ENCODE assay signal across 19 cellular contexts in the genomic region with DNA sequence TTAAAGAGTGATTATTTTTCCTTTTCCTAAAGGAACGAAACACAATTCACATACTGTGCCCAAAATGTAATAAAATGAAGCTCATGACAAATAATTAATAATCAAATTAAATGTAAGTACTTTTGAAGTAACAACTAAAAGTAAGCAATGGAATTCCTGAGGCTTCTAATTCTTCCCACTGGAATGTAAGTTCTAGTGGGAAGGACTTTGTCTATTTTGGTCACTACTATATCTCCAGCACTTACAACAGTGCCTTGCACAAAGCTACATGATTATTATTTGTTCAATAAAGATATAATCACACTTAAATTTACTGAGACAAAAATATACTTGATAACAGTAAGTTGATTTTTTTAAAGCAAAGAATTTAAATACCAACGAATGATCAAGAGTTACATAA.
DNase-seq lines count a peak whose midpoint lies in the region; ATAC-seq, FAIRE-seq and TF ChIP-seq lines count a peak whose summit lies in the region.
"Had no signal": no experiment of that assay in that cellular context is flagged by ENCODE, and none has a peak within 500 bp of the region (broad histone marks: within the 10 kb centered on the region; RNA-seq: fewer than 3 reads in every experiment).

No MANE protein-coding gene starts in this region.

- H3K36me3 Mint-ChIP-seq in astrocyte (ENCODE audit: low read depth, unreplicated experiment) = peaks cover 2% of the 10 kb centered on the region
- peaks cover 14% of the 10 kb centered on the region; the same call in 2 of the 3 replicates for H3K36me3 Mint-ChIP-seq in GM23338 (ENCODE audit: low read depth)

- no peak for ATAC-seq in HG02798 (IDR thresholded peaks at IDR 0.05; ENCODE audit: poor library complexity, unreplicated experiment)
- no peak for ATAC-seq in GM23338

- H4K20me1 ChIP-seq in astrocyte (ENCODE audit: insufficient read depth, low read length) (no peaks in the 10 kb centered on the region), GM23338 (replicated peaks; ENCODE audit: insufficient read depth) (no peaks in the 10 kb centered on the region)

- H3K79me2 ChIP-seq in astrocyte (ENCODE audit: insufficient read depth, low read length) (no peaks in the 10 kb centered on the region), GM23338 (replicated peaks; ENCODE audit: insufficient read depth) (no peaks in the 10 kb centered on the region)

- peak; percentile 14 for DNase-seq in GM03348 (ENCODE audit: low spot score)
- peak; percentile 42 for DNase-seq in astrocyte (ENCODE audit: low read depth)
- DNase-seq in small intestine = no peak
- no peak for DNase-seq in GM19239 (ENCODE audit: insufficient read length, low spot score)
- no peak for DNase-seq in GM23338 (ENCODE audit: low spot score)
- DNase-seq: BE2C, DMS53, HCEC 1CT, Karpas-422, NCI-H1417, NCI-H1694 treated with DMSO at 0.1 percent for 48 hours, NCI-H2081 treated with DMSO at 0.1 percent for 48 hours, NCI-H2171 treated with DMSO at 0.1 percent for 48 hours, NCI-H524 treated with DMSO at 0.1 percent for 48 hours, NCI-H82, Peyer's patch had no signal

- H3K27ac Mint-ChIP-seq in astrocyte (ENCODE audit: unreplicated experiment) (peak overlapping the region; percentile 47), GM23338 (no peak overlapping the region)

- peaks cover 7% of the 10 kb centered on the region for H3K36me3 ChIP-seq in astrocyte (ENCODE audit: insufficient read depth, low read length)
- H3K36me3 ChIP-seq in small intestine (ENCODE audit: control insufficient read depth in 2 of 2, insufficient read depth in 2 of 2, low read length in 2 of 2) = peaks cover 0 to 6% of the 10 kb centered on the region in 2 donors
- no peaks in the 10 kb centered on the region for H3K36me3 ChIP-seq in GM23338 (ENCODE audit: insufficient read depth)
- H3K36me3 ChIP-seq: BE2C had no signal

- H3K4me1 Mint-ChIP-seq in astrocyte (ENCODE audit: low read depth, unreplicated experiment) (peaks cover 16% of the 10 kb centered on the region), GM23338 (peaks cover 12% of the 10 kb centered on the region)

- WGBS in small intestine, 3 donors = 68 to 73% (median 69%) methylated on average over 2 of the region's 2 CpGs

- TF ChIP-seq CTCF in astrocyte (IDR thresholded peaks at IDR 0.05; ENCODE audit: insufficient read depth, low read depth, low read length) (no peak), GM23338 (conservative IDR thresholded peaks at IDR 0.05; ENCODE audit: low read depth in 2 of 2) (no peak)

- H3K9me2 ChIP-seq in GM23338 (ENCODE audit: insufficient read depth) = no peaks in the 10 kb centered on the region

- H3K9ac ChIP-seq in astrocyte (ENCODE audit: low read length) = no peak overlapping the region

- H2AFZ ChIP-seq in astrocyte (ENCODE audit: low read depth, low read length) = no peak overlapping the region
- H2AFZ ChIP-seq in GM23338 = no peak overlapping the region

- H3F3A ChIP-seq in GM23338 (replicated peaks; ENCODE audit: low read depth) = no peaks in the 10 kb centered on the region

- FAIRE-seq in astrocyte (lab: Jason Lieb, UNC) (peak; percentile 29), islet of Langerhans (lab: Jason Lieb, UNC) (peak; percentile 90), small intestine (lab: Jason Lieb, UNC) (peak; percentile 26), GM19239 (lab: Jason Lieb, UNC) (no peak)

- H3K27me3 ChIP-seq in astrocyte (ENCODE audit: insufficient read depth, low read length) (no peaks in the 10 kb centered on the region), small intestine (ENCODE audit: control insufficient read depth in 2 of 2, insufficient read depth in 2 of 2, low read length in 2 of 2) (no peaks in the 10 kb centered on the region), GM23338 (ENCODE audit: insufficient read depth) (no peaks in the 10 kb centered on the region)
- H3K27me3 ChIP-seq: BE2C, Peyer's patch, SJSA1 had no signal

- H3K4me3 Mint-ChIP-seq in astrocyte (ENCODE audit: unreplicated experiment) (no peak overlapping the region), GM23338 (no peak overlapping the region)

- no peaks in the 10 kb centered on the region for H3K9me3 Mint-ChIP-seq in astrocyte (ENCODE audit: unreplicated experiment)
- H3K9me3 Mint-ChIP-seq in GM23338 = no peaks in the 10 kb centered on the region

- H3K4me2 ChIP-seq in astrocyte (ENCODE audit: low read length) (no peak overlapping the region), GM23338 (no peak overlapping the region)

- no peak overlapping the region for H3K4me3 ChIP-seq in astrocyte (ENCODE audit: insufficient read depth, low read depth, low read length)
- no peak overlapping the region for H3K4me3 ChIP-seq in small intestine (ENCODE audit: low read depth in 1 of 2, low read length in 2 of 2)
- no peak overlapping the region for H3K4me3 ChIP-seq in GM23338
- H3K4me3 ChIP-seq: Peyer's patch, SJSA1 had no signal

- H3K27me3 Mint-ChIP-seq in astrocyte (ENCODE audit: low read depth, unreplicated experiment) (no peaks in the 10 kb centered on the region), GM23338 (ENCODE audit: insufficient read depth, low read depth, poor library complexity) (no peaks in the 10 kb centered on the region)

- H3K4me1 ChIP-seq in astrocyte (ENCODE audit: insufficient read depth, low read length) (no peaks in the 10 kb centered on the region), small intestine (ENCODE audit: control insufficient read depth in 2 of 2, insufficient read depth in 1 of 2, low read depth in 1 of 2, low read length in 1 of 2) (no peaks in the 10 kb centered on the region), GM23338 (ENCODE audit: insufficient read depth) (peaks cover 15% of the 10 kb centered on the region; the same call in 1 of the 2 replicates)
- H3K4me1 ChIP-seq: BE2C, Peyer's patch had no signal

- no peak overlapping the region for H3K27ac ChIP-seq in astrocyte (ENCODE audit: low read depth, low read length)
- H3K27ac ChIP-seq in small intestine (ENCODE audit: low read depth in 1 of 2, low read length in 1 of 2) = no peak overlapping the region
- H3K27ac ChIP-seq in GM23338 (ENCODE audit: low read depth) = no peak overlapping the region
- H3K27ac ChIP-seq: Peyer's patch, SJSA1 had no signal

- H3K9me3 ChIP-seq in astrocyte (ENCODE audit: insufficient read depth, low read depth, low read length) (no peaks in the 10 kb centered on the region), small intestine (ENCODE audit: control insufficient read depth, low read depth) (no peaks in the 10 kb centered on the region)
- H3K9me3 ChIP-seq: BE2C, Peyer's patch, SJSA1 had no signal

TF ChIP-seq in GM23338, 12 proteins besides CTCF, POLR2A, EP300 and RAD21 (continues in another document):
- TF ChIP-seq EZH2 (IDR thresholded peaks at IDR 0.05; ENCODE audit: low read depth, unreplicated experiment) (no peak), ZNF331 (CRISPR knock-in tag; IDR thresholded peaks at IDR 0.05; ENCODE audit: low read depth) (no peak), STAT1 (IDR thresholded peaks at IDR 0.05; ENCODE audit: unreplicated experiment) (no peak), CREB1 (CRISPR knock-in tag; IDR thresholded peaks at IDR 0.05; ENCODE audit: low read depth) (no peak), EZH2phosphoT487 (IDR thresholded peaks at IDR 0.05; ENCODE audit: unreplicated experiment) (no peak), POLR2AphosphoS5 (IDR thresholded peaks at IDR 0.05; ENCODE audit: low read depth) (no peak)
- TF ChIP-seq, protein P1, sequence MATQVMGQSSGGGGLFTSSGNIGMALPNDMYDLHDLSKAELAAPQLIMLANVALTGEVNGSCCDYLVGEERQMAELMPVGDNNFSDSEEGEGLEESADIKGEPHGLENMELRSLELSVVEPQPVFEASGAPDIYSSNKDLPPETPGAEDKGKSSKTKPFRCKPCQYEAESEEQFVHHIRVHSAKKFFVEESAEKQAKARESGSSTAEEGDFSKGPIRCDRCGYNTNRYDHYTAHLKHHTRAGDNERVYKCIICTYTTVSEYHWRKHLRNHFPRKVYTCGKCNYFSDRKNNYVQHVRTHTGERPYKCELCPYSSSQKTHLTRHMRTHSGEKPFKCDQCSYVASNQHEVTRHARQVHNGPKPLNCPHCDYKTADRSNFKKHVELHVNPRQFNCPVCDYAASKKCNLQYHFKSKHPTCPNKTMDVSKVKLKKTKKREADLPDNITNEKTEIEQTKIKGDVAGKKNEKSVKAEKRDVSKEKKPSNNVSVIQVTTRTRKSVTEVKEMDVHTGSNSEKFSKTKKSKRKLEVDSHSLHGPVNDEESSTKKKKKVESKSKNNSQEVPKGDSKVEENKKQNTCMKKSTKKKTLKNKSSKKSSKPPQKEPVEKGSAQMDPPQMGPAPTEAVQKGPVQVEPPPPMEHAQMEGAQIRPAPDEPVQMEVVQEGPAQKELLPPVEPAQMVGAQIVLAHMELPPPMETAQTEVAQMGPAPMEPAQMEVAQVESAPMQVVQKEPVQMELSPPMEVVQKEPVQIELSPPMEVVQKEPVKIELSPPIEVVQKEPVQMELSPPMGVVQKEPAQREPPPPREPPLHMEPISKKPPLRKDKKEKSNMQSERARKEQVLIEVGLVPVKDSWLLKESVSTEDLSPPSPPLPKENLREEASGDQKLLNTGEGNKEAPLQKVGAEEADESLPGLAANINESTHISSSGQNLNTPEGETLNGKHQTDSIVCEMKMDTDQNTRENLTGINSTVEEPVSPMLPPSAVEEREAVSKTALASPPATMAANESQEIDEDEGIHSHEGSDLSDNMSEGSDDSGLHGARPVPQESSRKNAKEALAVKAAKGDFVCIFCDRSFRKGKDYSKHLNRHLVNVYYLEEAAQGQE (IDR thresholded peaks at IDR 0.05; ENCODE audit: unreplicated experiment) = no peak

Comparison
In these comparisons a context has a peak if more than half of its experiments do, and no peak if none do; other contexts are left out.
1. DNase-seq: peak in GM03348 (single experiment) and astrocyte (single experiment); none in small intestine (single experiment), GM19239 (single experiment) and GM23338 (single experiment).